ENCODE assay signal across 3 cellular contexts in the genomic region with DNA sequence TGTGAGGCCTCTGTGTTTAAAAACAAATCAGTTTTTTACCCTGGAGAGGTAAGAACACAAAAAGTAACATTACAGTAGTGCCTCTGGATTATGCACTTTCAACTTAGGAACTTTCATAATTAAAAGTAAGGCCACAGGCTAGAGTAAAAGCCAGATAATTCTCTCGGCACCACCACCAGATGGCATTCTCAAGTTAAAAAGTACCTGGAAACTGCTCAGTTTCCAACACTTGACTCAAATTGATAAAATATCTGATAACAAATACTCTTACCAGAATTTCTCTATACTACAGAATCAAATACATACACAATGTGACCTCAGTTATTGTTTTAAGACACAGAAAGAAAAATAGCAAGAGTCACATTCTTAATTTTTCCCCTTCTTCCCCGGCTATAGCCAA.
TF ChIP-seq lines count a peak whose summit lies in the region.

No MANE protein-coding gene starts in this region.

TF ChIP-seq in HEK293, 187 proteins besides CTCF, POLR2A, EP300 and RAD21:
- TF ChIP-seq ZNF654 (tag by site-specific recombination; IDR thresholded peaks at IDR 0.05; ENCODE audit: low read depth) (peak; percentile 27), ZNF548 (tag by site-specific recombination; IDR thresholded peaks at IDR 0.05) (no peak), PRDM1 (tag by site-specific recombination; IDR thresholded peaks at IDR 0.05) (peak; percentile 75)
TF ChIP-seq in HEK293: peak in this region for 2.

TF ChIP-seq in SK-N-SH, 30 proteins besides CTCF, POLR2A, EP300 and RAD21:
- peak; percentile 54 for TF ChIP-seq SMC3 (IDR thresholded peaks at IDR 0.05; ENCODE audit: low read depth, low read length)
- TF ChIP-seq, protein P1, sequence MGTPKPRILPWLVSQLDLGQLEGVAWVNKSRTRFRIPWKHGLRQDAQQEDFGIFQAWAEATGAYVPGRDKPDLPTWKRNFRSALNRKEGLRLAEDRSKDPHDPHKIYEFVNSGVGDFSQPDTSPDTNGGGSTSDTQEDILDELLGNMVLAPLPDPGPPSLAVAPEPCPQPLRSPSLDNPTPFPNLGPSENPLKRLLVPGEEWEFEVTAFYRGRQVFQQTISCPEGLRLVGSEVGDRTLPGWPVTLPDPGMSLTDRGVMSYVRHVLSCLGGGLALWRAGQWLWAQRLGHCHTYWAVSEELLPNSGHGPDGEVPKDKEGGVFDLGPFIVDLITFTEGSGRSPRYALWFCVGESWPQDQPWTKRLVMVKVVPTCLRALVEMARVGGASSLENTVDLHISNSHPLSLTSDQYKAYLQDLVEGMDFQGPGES (IDR thresholded peaks at IDR 0.05; ENCODE audit: low read depth, low read length), result no peak

TF ChIP-seq in H1, 55 proteins besides CTCF, POLR2A, EP300 and RAD21:
- TF ChIP-seq SRF (IDR thresholded peaks at IDR 0.05; ENCODE audit: low read depth, low read length) (no peak), SUZ12 (IDR thresholded peaks at IDR 0.05; ENCODE audit: low read length) (no peak), FOSL1 (IDR thresholded peaks at IDR 0.05; ENCODE audit: insufficient read depth, low read depth, low read length) (no peak), JUN (IDR thresholded peaks at IDR 0.05; ENCODE audit: low read depth, low read length) (no peak), EZH2 (IDR thresholded peaks at IDR 0.05; ENCODE audit: low read depth, low read length, severe bottlenecking) (no peak), GTF2F1 (IDR thresholded peaks at IDR 0.05; ENCODE audit: borderline replicate concordance, low read depth, low read length) (no peak), ZNF274 (IDR thresholded peaks at IDR 0.05; ENCODE audit: borderline replicate concordance, extremely low read depth, low read length) (no peak), SIX5 (IDR thresholded peaks at IDR 0.05; ENCODE audit: low read depth, low read length) (no peak), TBP (IDR thresholded peaks at IDR 0.05; ENCODE audit: low read depth, low read length) (no peak), SP2 (IDR thresholded peaks at IDR 0.05; ENCODE audit: low read length) (no peak), TEAD4 (IDR thresholded peaks at IDR 0.05; ENCODE audit: low read depth, low read length) (no peak), NANOG (IDR thresholded peaks at IDR 0.05; ENCODE audit: insufficient read depth, low read depth, low read length, poor library complexity, severe bottlenecking) (no peak), CHD2 (IDR thresholded peaks at IDR 0.05; ENCODE audit: low read length) (no peak), POLR2AphosphoS5 (IDR thresholded peaks at IDR 0.05; ENCODE audit: low read depth, low read length) (no peak), KDM1A (IDR thresholded peaks at IDR 0.05; ENCODE audit: borderline replicate concordance, low read length) (no peak)
- TF ChIP-seq, protein P2, sequence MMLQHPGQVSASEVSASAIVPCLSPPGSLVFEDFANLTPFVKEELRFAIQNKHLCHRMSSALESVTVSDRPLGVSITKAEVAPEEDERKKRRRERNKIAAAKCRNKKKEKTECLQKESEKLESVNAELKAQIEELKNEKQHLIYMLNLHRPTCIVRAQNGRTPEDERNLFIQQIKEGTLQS (IDR thresholded peaks at IDR 0.05; ENCODE audit: insufficient read depth, low read depth, low read length), result no peak
- TF ChIP-seq, protein P3, sequence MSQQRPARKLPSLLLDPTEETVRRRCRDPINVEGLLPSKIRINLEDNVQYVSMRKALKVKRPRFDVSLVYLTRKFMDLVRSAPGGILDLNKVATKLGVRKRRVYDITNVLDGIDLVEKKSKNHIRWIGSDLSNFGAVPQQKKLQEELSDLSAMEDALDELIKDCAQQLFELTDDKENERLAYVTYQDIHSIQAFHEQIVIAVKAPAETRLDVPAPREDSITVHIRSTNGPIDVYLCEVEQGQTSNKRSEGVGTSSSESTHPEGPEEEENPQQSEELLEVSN (IDR thresholded peaks at IDR 0.05), result no peak
TF ChIP-seq in H1: peak in this region for 0.
